2 cellular contexts compared by ENCODE assay signal in the genomic region with DNA sequence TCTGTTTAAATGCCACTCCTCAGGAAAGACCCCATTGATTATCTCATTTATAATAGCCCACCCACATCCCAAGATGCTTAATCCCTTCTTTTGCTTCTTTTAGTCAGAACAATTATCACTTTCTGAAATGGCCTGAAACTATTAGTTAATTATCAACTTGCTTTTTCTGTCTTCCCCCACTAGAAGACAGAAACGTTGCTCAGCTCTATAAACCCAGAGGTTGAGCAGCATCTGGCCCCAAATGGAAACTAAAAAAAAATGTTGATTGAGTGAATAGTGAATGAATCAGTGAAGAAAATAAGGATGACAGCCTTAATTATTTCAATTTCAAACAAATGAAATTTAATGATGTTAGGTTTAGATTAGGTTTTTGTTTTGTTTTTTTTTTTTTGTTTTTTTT.
TF ChIP-seq lines count a peak whose summit lies in the region.

No MANE protein-coding gene starts in this region.

TF ChIP-seq in A549, 52 proteins besides CTCF, POLR2A, EP300 and RAD21:
- TF ChIP-seq EHMT2 (IDR thresholded peaks at IDR 0.05; ENCODE audit: low read depth) (no peak), RCOR1 (IDR thresholded peaks at IDR 0.05; ENCODE audit: low read depth, low read length) (no peak), RARB (CRISPR knock-in tag; IDR thresholded peaks at IDR 0.05) (no peak), JUNB (IDR thresholded peaks at IDR 0.05) (no peak), FOSL2 (IDR thresholded peaks at IDR 0.05) (no peak), FOSL2 (CRISPR knock-in tag; IDR thresholded peaks at IDR 0.05) (no peak), RNF2 (IDR thresholded peaks at IDR 0.05; ENCODE audit: borderline replicate concordance, low read depth) (no peak), HEYL (CRISPR knock-in tag; IDR thresholded peaks at IDR 0.05) (no peak), REST (IDR thresholded peaks at IDR 0.05) (no peak)
- TF ChIP-seq, protein P1, sequence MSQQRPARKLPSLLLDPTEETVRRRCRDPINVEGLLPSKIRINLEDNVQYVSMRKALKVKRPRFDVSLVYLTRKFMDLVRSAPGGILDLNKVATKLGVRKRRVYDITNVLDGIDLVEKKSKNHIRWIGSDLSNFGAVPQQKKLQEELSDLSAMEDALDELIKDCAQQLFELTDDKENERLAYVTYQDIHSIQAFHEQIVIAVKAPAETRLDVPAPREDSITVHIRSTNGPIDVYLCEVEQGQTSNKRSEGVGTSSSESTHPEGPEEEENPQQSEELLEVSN (IDR thresholded peaks at IDR 0.05; ENCODE audit: borderline replicate concordance, low read depth): no peak

TF ChIP-seq in GM12878, 131 proteins besides CTCF, POLR2A, EP300 and RAD21:
- TF ChIP-seq GATAD2B (conservative IDR thresholded peaks at IDR 0.05; ENCODE audit: low read depth) (no peak), TARDBP (IDR thresholded peaks at IDR 0.05; ENCODE audit: borderline replicate concordance) (no peak), NBN (IDR thresholded peaks at IDR 0.05) (no peak), BACH1 (IDR thresholded peaks at IDR 0.05; ENCODE audit: borderline replicate concordance) (no peak), ZNF24 (IDR thresholded peaks at IDR 0.05) (no peak), MYB (IDR thresholded peaks at IDR 0.05; ENCODE audit: borderline replicate concordance, low read depth, low read length) (no peak), BCL11A (IDR thresholded peaks at IDR 0.05; ENCODE audit: low read depth, low read length) (no peak), MAX (IDR thresholded peaks at IDR 0.05; ENCODE audit: low read depth, low read length) (no peak), NR2C2 (IDR thresholded peaks at IDR 0.05; ENCODE audit: borderline replicate concordance, control insufficient read depth, insufficient read length, low read depth) (no peak), RB1 (IDR thresholded peaks at IDR 0.05; ENCODE audit: borderline replicate concordance) (no peak), NFYA (IDR thresholded peaks at IDR 0.05; ENCODE audit: borderline replicate concordance, low read depth, low read length) (no peak), SMAD1 (IDR thresholded peaks at IDR 0.05; ENCODE audit: low read depth, partially characterized antibody) (no peak), TBL1XR1 (IDR thresholded peaks at IDR 0.05; ENCODE audit: low read depth, low read length) (no peak), GABPA (IDR thresholded peaks at IDR 0.05; ENCODE audit: low read depth) (no peak), E2F8 (IDR thresholded peaks at IDR 0.05; ENCODE audit: low read depth, partially characterized antibody) (no peak), DPF2 (IDR thresholded peaks at IDR 0.05) (no peak)
